In genomic region chr18:79949571-79950439, GRCh38 we compare ENCODE assay signal across 1 cellular context.
TF ChIP-seq lines count a peak whose summit lies in the region.

No MANE protein-coding gene starts in this region.

TF ChIP-seq in K562, 482 proteins besides CTCF, POLR2A, EP300 and RAD21:
- TF ChIP-seq ZNF121 (CRISPR knock-in tag; conservative IDR thresholded peaks at IDR 0.05): peak; percentile 75
- peak; percentile 67; the same call in 1 of the 2 replicates for TF ChIP-seq SPI1 (IDR thresholded peaks at IDR 0.05; ENCODE audit: borderline replicate concordance, low read depth, low read length)
- no peak for TF ChIP-seq NUFIP1 (IDR thresholded peaks at IDR 0.05; ENCODE audit: partially characterized antibody)
- TF ChIP-seq TBP (optimal IDR thresholded peaks at IDR 0.05; ENCODE audit: low read depth, low read length): peak; percentile 36
